Comparison of ENCODE assay signal across 8 cellular contexts in the genomic region with DNA sequence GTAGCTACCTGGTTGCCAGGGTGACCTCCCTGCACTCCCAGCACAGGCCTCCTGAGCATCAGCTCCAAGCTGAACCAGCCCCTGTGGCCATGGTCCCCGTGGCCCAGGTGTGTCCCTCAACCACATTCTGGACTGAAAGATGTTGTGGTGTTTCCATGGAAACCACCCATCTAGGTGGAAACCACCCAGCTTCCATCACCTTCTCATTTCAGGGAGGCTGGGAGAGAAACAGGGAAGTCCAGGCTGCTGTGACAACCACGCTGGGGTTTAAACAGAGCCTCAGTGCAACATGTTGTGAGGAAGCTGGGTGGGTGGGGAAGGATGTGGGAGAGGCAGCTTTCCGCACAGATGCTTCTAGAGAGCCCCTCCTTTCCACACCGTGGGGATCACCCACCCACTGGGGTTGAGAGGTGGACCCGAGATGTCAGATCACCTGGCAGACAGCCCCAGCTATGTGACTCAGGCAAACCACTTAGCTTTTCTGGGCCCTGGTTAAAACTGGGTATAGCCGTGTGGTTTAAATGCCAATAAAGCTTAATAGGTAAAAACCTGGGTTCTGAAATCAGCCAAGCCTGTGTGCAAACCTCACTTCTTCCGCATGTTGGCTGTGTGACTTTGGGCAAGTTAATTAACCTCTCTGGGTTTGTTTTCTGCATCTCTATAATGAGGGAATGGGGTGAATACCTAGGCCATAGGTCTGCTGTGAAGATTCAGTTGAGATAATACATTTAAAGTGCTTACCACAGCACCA. TPM values are rescaled to one million over a fixed set of nuclear protein-coding genes. Genes with fewer than 3 reads are reported as not detected.
DNase-seq lines count a peak whose midpoint lies in the region; ATAC-seq and TF ChIP-seq lines count a peak whose summit lies in the region.

No MANE protein-coding gene starts in this region.

- no peaks in the 10 kb centered on the region for H3K79me2 ChIP-seq in OCI-LY1 (ENCODE audit: insufficient read depth, low read length)

- H3K27me3 ChIP-seq in BLaER1 (no peaks in the 10 kb centered on the region), OCI-LY1 (ENCODE audit: insufficient read depth, low read length) (no peaks in the 10 kb centered on the region), endodermal cell (ENCODE audit: control insufficient read depth, insufficient read depth, low read length, poor library complexity, severe bottlenecking) (no peaks in the 10 kb centered on the region)

- ATAC-seq in GM21381 (IDR thresholded peaks at IDR 0.05; ENCODE audit: unreplicated experiment): peak; percentile 46

- H3K9me3 ChIP-seq in BLaER1: no peaks in the 10 kb centered on the region
- H3K9me3 ChIP-seq in OCI-LY1 (ENCODE audit: low read length): no peaks in the 10 kb centered on the region
- no peaks in the 10 kb centered on the region for H3K9me3 ChIP-seq in endodermal cell (ENCODE audit: control insufficient read depth, low read length)

- no peaks in the 10 kb centered on the region for H3F3A ChIP-seq in OCI-LY1 (ENCODE audit: insufficient read depth, low read length)

- H4K20me1 ChIP-seq in BLaER1 (0 out of 2 replicates have a peak, but pooled peaks cover 8% of the 10 kb centered on the region), OCI-LY1 (ENCODE audit: insufficient read depth, low read length) (no peaks in the 10 kb centered on the region)

- H3K27me3 Mint-ChIP-seq in activated naive CD4-positive, alpha-beta T cell treated with anti-CD3 and anti-CD28 coated beads, Interleukin-2, amount 50 U/mL, for 24 hours: no peaks in the 10 kb centered on the region
- peaks cover 1% of the 10 kb centered on the region for H3K27me3 Mint-ChIP-seq in endodermal cell (ENCODE audit: insufficient read depth)

- TF ChIP-seq POLR2A in lower leg skin (IDR thresholded peaks at IDR 0.05): no peak

- WGBS in endodermal cell (ENCODE audit: insufficient coverage in 1 of 2, insufficient read length in 1 of 2), 2 experiments: 88 to 97% methylated on average over 5 to 7 of the region's 7 CpGs
- WGBS in lower leg skin, 2 donors: 52 to 56% methylated on average over 7 of the region's 7 CpGs

- TF ChIP-seq CTCF in OCI-LY1 (IDR thresholded peaks at IDR 0.05; ENCODE audit: low read length) (no peak), endodermal cell (conservative IDR thresholded peaks at IDR 0.05) (no peak), lower leg skin (IDR thresholded peaks at IDR 0.05) (no peak)

- intact Hi-C loops in lower leg skin (cut with DNase I; ENCODE audit: low total_unique reads): no loop called here

- H3K4me3 ChIP-seq in BLaER1 (no peak overlapping the region), OCI-LY1 (ENCODE audit: low read depth, low read length, poor library complexity, severe bottlenecking) (no peak overlapping the region), endodermal cell (ENCODE audit: low read length) (no peak overlapping the region), lower leg skin (ENCODE audit: low read depth, poor library complexity, severe bottlenecking) (no peak overlapping the region)

- H3K9me2 ChIP-seq in OCI-LY1 (ENCODE audit: low read depth, low read length): no peaks in the 10 kb centered on the region

- peaks cover 100% of the 10 kb centered on the region for H3K4me1 ChIP-seq in BLaER1
- peaks cover 76% of the 10 kb centered on the region for H3K4me1 ChIP-seq in OCI-LY1 (ENCODE audit: insufficient read depth, low read length, severe bottlenecking)
- no peaks in the 10 kb centered on the region for H3K4me1 ChIP-seq in endodermal cell (ENCODE audit: control insufficient read depth, insufficient read depth, low read length)

- no peak overlapping the region; the same call in 1 of the 2 replicates for H3K9ac ChIP-seq in BLaER1
- H3K9ac ChIP-seq in OCI-LY1 (ENCODE audit: low read length): no peak overlapping the region
- no peak overlapping the region for H3K9ac ChIP-seq in endodermal cell (ENCODE audit: extremely low read depth, low read length, poor library complexity, severe bottlenecking)

- H3K36me3 Mint-ChIP-seq in activated naive CD4-positive, alpha-beta T cell treated with anti-CD3 and anti-CD28 coated beads, Interleukin-2, amount 50 U/mL, for 24 hours: peaks cover 21% of the 10 kb centered on the region
- no peaks in the 10 kb centered on the region for H3K36me3 Mint-ChIP-seq in endodermal cell (ENCODE audit: low read depth)

- H3K4me2 ChIP-seq in BLaER1: peak overlapping the region; percentile 83
- H3K4me2 ChIP-seq in OCI-LY1 (ENCODE audit: low read length): peak overlapping the region; percentile 8; the same call in 1 of the 2 replicates

- peak overlapping the region; percentile 89 for H3K27ac Mint-ChIP-seq in activated naive CD4-positive, alpha-beta T cell treated with anti-CD3 and anti-CD28 coated beads, Interleukin-2, amount 50 U/mL, for 24 hours
- H3K27ac Mint-ChIP-seq in endodermal cell: no peak overlapping the region

- DNase-seq in stimulated activated CD8-positive, alpha-beta memory T cell treated with anti-CD3 and anti-CD28 coated beads, Interleukin-12 subunit alpha, Interleukin-12 subunit beta, amount 100 ng/mL, for 4 hours (ENCODE audit: low read depth): peak; percentile 64
- DNase-seq in cerebellar nuclear complex (lab: John Stamatoyannopoulos, UW): no peak
- no peak for DNase-seq in endodermal cell
- DNase-seq in lower leg skin (ENCODE audit: low spot score in 2 of 2): no peak

- H3K4me3 Mint-ChIP-seq in activated naive CD4-positive, alpha-beta T cell treated with anti-CD3 and anti-CD28 coated beads, Interleukin-2, amount 50 U/mL, for 24 hours: peak overlapping the region; percentile 64
- no peak overlapping the region for H3K4me3 Mint-ChIP-seq in endodermal cell

- H3K27ac ChIP-seq in BLaER1: peak overlapping the region; percentile 69
- peak overlapping the region; percentile 96 for H3K27ac ChIP-seq in OCI-LY1 (ENCODE audit: low read depth, low read length, poor library complexity, severe bottlenecking)
- H3K27ac ChIP-seq in endodermal cell (ENCODE audit: low read depth, low read length): no peak overlapping the region

- H3K36me3 ChIP-seq in BLaER1 (peaks cover 2% of the 10 kb centered on the region; the same call in 1 of the 2 replicates), OCI-LY1 (ENCODE audit: insufficient read depth, low read length) (peaks cover 50% of the 10 kb centered on the region; the same call in 1 of the 2 replicates), endodermal cell (ENCODE audit: control insufficient read depth, insufficient read depth, low read length) (no peaks in the 10 kb centered on the region)

- no peak overlapping the region for H2AFZ ChIP-seq in OCI-LY1 (ENCODE audit: low read length)

- peaks cover 92% of the 10 kb centered on the region for H3K4me1 Mint-ChIP-seq in activated naive CD4-positive, alpha-beta T cell treated with anti-CD3 and anti-CD28 coated beads, Interleukin-2, amount 50 U/mL, for 24 hours
- peaks cover 4% of the 10 kb centered on the region for H3K4me1 Mint-ChIP-seq in endodermal cell

- H3K9me3 Mint-ChIP-seq in activated naive CD4-positive, alpha-beta T cell treated with anti-CD3 and anti-CD28 coated beads, Interleukin-2, amount 50 U/mL, for 24 hours: no peaks in the 10 kb centered on the region
- H3K9me3 Mint-ChIP-seq in endodermal cell: no peaks in the 10 kb centered on the region

RNA-seq across cellular contexts. Expression of a gene that starts 46.4 kb away (rescaled TPM):
- 1 to 10 TPM; 1.7 to 3.0 TPM for total RNA-seq in endodermal cell
- polyA plus RNA-seq in endodermal cell (2013, experiment 1 of 2): 19.6 TPM
- polyA plus RNA-seq in endodermal cell (2013, experiment 2 of 2): 12.6 TPM
- total RNA-seq in lower leg skin: 10 to 100 TPM; 47.1 to 95.4 (median 76.6) TPM

Comparison
In these comparisons a context has a peak if more than half of its experiments do, and no peak if none do; other contexts are left out.
1. RNA of a gene that starts 46.4 kb away (total RNA-seq): 47.1 to 95.4 TPM in lower leg skin; 1.7 to 3.0 TPM in endodermal cell; every median in the first group is over 10 times any median in the second.